Comparison of ENCODE assay signal across 17 cellular contexts in the genomic region with DNA sequence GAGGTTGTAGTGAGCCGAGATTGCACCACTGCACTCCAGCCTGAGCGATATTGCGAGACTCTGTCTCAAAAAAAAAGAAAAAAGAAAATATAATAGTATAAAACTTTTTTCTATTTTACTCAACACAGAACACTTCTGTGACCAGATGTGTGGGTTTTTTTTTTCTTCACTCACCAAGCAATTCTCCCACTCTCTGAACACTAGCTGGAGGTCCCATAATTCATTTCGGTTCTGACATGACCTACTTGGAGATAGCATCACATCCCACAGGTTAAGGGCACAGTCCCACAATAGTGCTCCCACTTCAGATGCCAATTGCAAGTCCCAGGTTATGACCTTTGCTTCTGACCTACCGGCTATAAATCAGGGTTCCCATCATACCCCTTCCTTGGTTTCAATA. TPM values are rescaled to one million over a fixed set of nuclear protein-coding genes. Genes with fewer than 3 reads are reported as not detected.
A peak's percentile ranks its signal among the peaks of the same experiment; 100 is the strongest.
DNase-seq lines count a peak whose midpoint lies in the region; ATAC-seq and TF ChIP-seq lines count a peak whose summit lies in the region.
"Had no signal": no experiment of that assay in that cellular context is flagged by ENCODE, and none has a peak within 500 bp of the region (broad histone marks: within the 10 kb centered on the region; RNA-seq: fewer than 3 reads in every experiment).

No MANE protein-coding gene starts in this region.

- H3K4me1 ChIP-seq in CD8-positive, alpha-beta T cell (ENCODE audit: insufficient read depth, low read length), result no peaks in the 10 kb centered on the region
- H3K4me1 ChIP-seq in trophoblast cell (ENCODE audit: control insufficient read depth in 1 of 2, insufficient read depth in 2 of 2, low read length in 2 of 2), result peaks cover 7 to 10% of the 10 kb centered on the region in 2 experiments
- H3K4me1 ChIP-seq: BLaER1 had no signal

- no peak overlapping the region for H3K4me3 Mint-ChIP-seq in CD8-positive, alpha-beta T cell
- no peak overlapping the region for H3K4me3 Mint-ChIP-seq in activated T-helper 17 cell treated with anti-CD3 and anti-CD28 coated beads, Interleukin-2, amount 50 U/mL, for 72 hours
- H3K4me3 Mint-ChIP-seq: CD4-positive, CD25-positive, alpha-beta regulatory T cell; HFFc6; IgD-negative memory B cell had no signal

- peak overlapping the region; percentile 28 for H4K91ac ChIP-seq in trophoblast cell (ENCODE audit: low read depth, low read length)

- peaks cover 5% of the 10 kb centered on the region for H3K4me1 Mint-ChIP-seq in CD8-positive, alpha-beta T cell (ENCODE audit: low read depth)
- H3K4me1 Mint-ChIP-seq in activated T-helper 17 cell treated with anti-CD3 and anti-CD28 coated beads, Interleukin-2, amount 50 U/mL, for 72 hours, result peaks cover 30% of the 10 kb centered on the region

- no peak overlapping the region for H2BK12ac ChIP-seq in trophoblast cell (ENCODE audit: low read length)

- no peak overlapping the region for H2AFZ ChIP-seq in trophoblast cell (ENCODE audit: insufficient read depth, low read length, poor library complexity)

- H3K36me3 ChIP-seq in CD8-positive, alpha-beta T cell (ENCODE audit: insufficient read depth, low read length), result no peaks in the 10 kb centered on the region
- H3K36me3 ChIP-seq in trophoblast cell (ENCODE audit: control insufficient read depth in 1 of 2, insufficient read depth in 2 of 2, low read length in 2 of 2), result peaks cover 0 to 1% of the 10 kb centered on the region in 2 experiments
- H3K36me3 ChIP-seq: HAP-1 had no signal

- H3K9me3 Mint-ChIP-seq in CD8-positive, alpha-beta T cell, result no peaks in the 10 kb centered on the region
- H3K9me3 Mint-ChIP-seq in activated T-helper 17 cell treated with anti-CD3 and anti-CD28 coated beads, Interleukin-2, amount 50 U/mL, for 72 hours, result no peaks in the 10 kb centered on the region
- H3K9me3 Mint-ChIP-seq: CD4-positive, CD25-positive, alpha-beta regulatory T cell; HFFc6; IgD-negative memory B cell had no signal

- H3K9ac ChIP-seq in trophoblast cell (ENCODE audit: low read length), result no peak overlapping the region
- H3K9ac ChIP-seq: BLaER1 had no signal

- H2BK5ac ChIP-seq in trophoblast cell (ENCODE audit: low read depth, low read length, poor library complexity), result no peak overlapping the region

- H3K9me3 ChIP-seq in CD8-positive, alpha-beta T cell (ENCODE audit: low read length), result no peaks in the 10 kb centered on the region
- no peaks in the 10 kb centered on the region for H3K9me3 ChIP-seq in trophoblast cell (ENCODE audit: insufficient read depth, low read depth, low read length)
- H3K9me3 ChIP-seq: BLaER1, HAP-1 had no signal

- H3K18ac ChIP-seq in trophoblast cell (ENCODE audit: low read length), result no peak overlapping the region

- no peak overlapping the region for H3K4ac ChIP-seq in trophoblast cell (ENCODE audit: low read depth, low read length)

- ATAC-seq in CD8-positive, alpha-beta T cell, result no peak
- peak; percentile 59 for ATAC-seq in activated T-helper 17 cell treated with anti-CD3 and anti-CD28 coated beads, Interleukin-2, amount 50 U/mL, for 72 hours (replicated peaks)
- no peak for ATAC-seq in left lobe of liver
- ATAC-seq in GM21576 (IDR thresholded peaks at IDR 0.05; ENCODE audit: unreplicated experiment), result no peak

- H3K27me3 ChIP-seq in CD8-positive, alpha-beta T cell (ENCODE audit: insufficient read depth, low read length), result no peaks in the 10 kb centered on the region
- no peaks in the 10 kb centered on the region for H3K27me3 ChIP-seq in trophoblast cell (ENCODE audit: insufficient read depth, low read length)
- H3K27me3 ChIP-seq: BLaER1 had no signal

- POLR2A ChIA-PET in CD8-positive, alpha-beta T cell (lab: Charles Lee), result interaction anchor here (0.7 kb wide), 1 partner anchor 1023 kb away, joined by 4 read pairs; no protein-coding TSS in a partner anchor

- H3K27me3 Mint-ChIP-seq in CD8-positive, alpha-beta T cell (ENCODE audit: low read depth), result no peaks in the 10 kb centered on the region
- no peaks in the 10 kb centered on the region for H3K27me3 Mint-ChIP-seq in activated T-helper 17 cell treated with anti-CD3 and anti-CD28 coated beads, Interleukin-2, amount 50 U/mL, for 72 hours
- H3K27me3 Mint-ChIP-seq: CD4-positive, CD25-positive, alpha-beta regulatory T cell; IgD-negative memory B cell had no signal

- no peak overlapping the region for H3K27ac ChIP-seq in CD8-positive, alpha-beta T cell (ENCODE audit: low read depth, low read length)
- peak overlapping the region; percentile 53 for H3K27ac ChIP-seq in epithelial cell of prostate
- no peak overlapping the region for H3K27ac ChIP-seq in trophoblast cell (ENCODE audit: low read depth, low read length)
- H3K27ac ChIP-seq: BLaER1 had no signal

- no peak overlapping the region for H3K14ac ChIP-seq in trophoblast cell (ENCODE audit: low read length)

- peak overlapping the region; percentile 17 for H3K27ac Mint-ChIP-seq in CD8-positive, alpha-beta T cell
- H3K27ac Mint-ChIP-seq in activated T-helper 17 cell treated with anti-CD3 and anti-CD28 coated beads, Interleukin-2, amount 50 U/mL, for 72 hours, result no peak overlapping the region
- H3K27ac Mint-ChIP-seq: IgD-negative memory B cell had no signal

- H2BK120ac ChIP-seq in trophoblast cell (ENCODE audit: insufficient read depth, low read length, poor library complexity), result no peak overlapping the region

- H3K23ac ChIP-seq in trophoblast cell (ENCODE audit: low read length), result no peak overlapping the region

- H4K8ac ChIP-seq in trophoblast cell (ENCODE audit: low read depth, low read length), result no peak overlapping the region

- CTCF ChIA-PET in CD8-positive, alpha-beta T cell (lab: Charles Lee), result no interaction called here

- no peaks in the 10 kb centered on the region for H3K79me2 ChIP-seq in trophoblast cell (ENCODE audit: control insufficient read depth, insufficient read depth, low read length, poor library complexity)

- H3K36me3 Mint-ChIP-seq in CD8-positive, alpha-beta T cell, result peaks cover 68% of the 10 kb centered on the region
- H3K36me3 Mint-ChIP-seq in activated T-helper 17 cell treated with anti-CD3 and anti-CD28 coated beads, Interleukin-2, amount 50 U/mL, for 72 hours (ENCODE audit: low read depth), result peaks cover 86% of the 10 kb centered on the region

- WGBS in trophoblast cell (ENCODE audit: extremely low coverage, insufficient coverage, insufficient read length), result no CpG with 5 or more reads among the region's 5 CpGs

- TF ChIP-seq CTCF in CD8-positive, alpha-beta T cell (IDR thresholded peaks at IDR 0.05), result no peak

- H3K79me1 ChIP-seq in trophoblast cell (ENCODE audit: low read length), result peaks cover 10% of the 10 kb centered on the region

- H2AK5ac ChIP-seq in trophoblast cell (ENCODE audit: low read length), result no peak overlapping the region

- intact Hi-C loops in CD8-positive, alpha-beta T cell (cut with DNase I, micrococcal nuclease), result loop anchor here in 1 of 2 experiments (5.0 kb wide), 1 partner anchor 33 kb away; the partner anchor contains the start of gene KAT2B

- no peak overlapping the region for H4K12ac ChIP-seq in trophoblast cell (ENCODE audit: low read depth, low read length)

- no peak overlapping the region for H3K4me2 ChIP-seq in trophoblast cell (ENCODE audit: low read length)
- H3K4me2 ChIP-seq: BLaER1 had no signal

- DNase-seq in CD8-positive, alpha-beta T cell, result no peak
- no peak for DNase-seq in epithelial cell of prostate (ENCODE audit: low read depth, low spot score)
- DNase-seq in trophoblast cell, result no peak
- no peak for DNase-seq in left lobe of liver (ENCODE audit: low spot score)
- no peak for DNase-seq in hippocampal formation (lab: John Stamatoyannopoulos, UW)
- no peak for DNase-seq in EL
- DNase-seq: 8988T; AML-193; CD4-positive, CD25-positive, alpha-beta regulatory T cell; DMS79; GOT3 had no signal

- no peak overlapping the region for H3K4me3 ChIP-seq in CD8-positive, alpha-beta T cell (ENCODE audit: low read depth, low read length)
- no peak overlapping the region for H3K4me3 ChIP-seq in trophoblast cell (ENCODE audit: low read depth, low read length)
- H3K4me3 ChIP-seq: BLaER1, HAP-1 had no signal

RNA-seq across cellular contexts. Expression of gene KAT2B, which starts 35.0 kb away (rescaled TPM):
- 10 to 100 TPM; 37.5 to 37.9 TPM for total RNA-seq in CD8-positive, alpha-beta T cell
- 100 to 1,000 TPM; 109 to 143 TPM for total RNA-seq in activated T-helper 17 cell treated with anti-CD3 and anti-CD28 coated beads, Interleukin-2, amount 50 U/mL, for 72 hours
- 16.7 and 17.5 TPM in 2 replicates for polyA plus RNA-seq in trophoblast cell (2013)
- 25.6 TPM for total RNA-seq in left lobe of liver
